11 cellular contexts compared by ENCODE assay signal in genomic region chr5:103375356-103375755, GRCh38.
A peak's percentile ranks its signal among the peaks of the same experiment; 100 is the strongest.
DNase-seq lines count a peak whose midpoint lies in the region; ATAC-seq, FAIRE-seq and TF ChIP-seq lines count a peak whose summit lies in the region.
"Had no signal": no experiment of that assay in that cellular context is flagged by ENCODE, and none has a peak within 500 bp of the region (broad histone marks: within the 10 kb centered on the region; RNA-seq: fewer than 3 reads in every experiment).

No MANE protein-coding gene starts in this region.

- intact Hi-C loops in HCT116 (cut with micrococcal nuclease): no loop called here

- no peak for FAIRE-seq in HTR-8/SVneo (lab: Jason Lieb, UNC)

- no peak for TF ChIP-seq CTCF in AG10803 (conservative IDR thresholded peaks at IDR 0.05; ENCODE audit: low read length)
- TF ChIP-seq CTCF in HCT116 (IDR thresholded peaks at IDR 0.05 in 2 of 3, conservative IDR thresholded peaks at IDR 0.05 in 1 of 3; ENCODE audit: borderline replicate concordance in 1 of 3, insufficient read depth in 1 of 3, low read depth in 2 of 3, low read length in 2 of 3): peak in 2 of 3 experiments; percentile 5 to 28; a peak in 1 of 6 replicates
- peak; percentile 27 for TF ChIP-seq CTCF in RWPE2 (IDR thresholded peaks at IDR 0.05; ENCODE audit: poor library complexity, severe bottlenecking)
- TF ChIP-seq CTCF in fibroblast of villous mesenchyme (IDR thresholded peaks at IDR 0.05; ENCODE audit: insufficient read depth, low read depth, low read length): no peak

- no peaks in the 10 kb centered on the region for H3K9me2 ChIP-seq in HCT116 (ENCODE audit: insufficient read depth)

- ATAC-seq in HCT116 (no peak), RWPE2 (ENCODE audit: low read depth) (peak; percentile 48), HG02970 (IDR thresholded peaks at IDR 0.05; ENCODE audit: low FRiP score, unreplicated experiment) (no peak), HG02938 (IDR thresholded peaks at IDR 0.05; ENCODE audit: unreplicated experiment) (no peak)
- ATAC-seq: stimulated activated naive B cell treated with anti-CD40 and anti-IgM and Interleukin-4, amounts not matched to agents 10 μg/mL and 1 μg/mL and 100 μg/mL, for 72 hours had no signal

- no peak overlapping the region for H3K4me2 ChIP-seq in HCT116 (ENCODE audit: low read length)

- no TSS peak for BruUV-seq in HCT116 (replicated peaks; lab: Mats Ljungman, UMichigan)

- RAD21 ChIA-PET in HCT116 (lab: Charles Lee; ENCODE audit: low non-redundant PET in 1 of 2, low total read pairs in 2 of 2, uncharacterized antibody in 2 of 2, unreplicated experiment in 2 of 2): no interaction called here

- TF ChIP-seq RAD21 in HCT116 (IDR thresholded peaks at IDR 0.05; ENCODE audit: low read depth): no peak

- CTCF ChIA-PET in HCT116 (lab: Charles Lee): interaction anchor here (1.1 kb wide), 1 partner anchor 9 kb away, joined by 3 read pairs; no protein-coding TSS in a partner anchor

- H3K27me3 ChIP-seq in HCT116 (ENCODE audit: insufficient read depth, low read length): no peaks in the 10 kb centered on the region
- H3K27me3 ChIP-seq in RWPE2 (ENCODE audit: insufficient read depth, poor library complexity, severe bottlenecking): no peaks in the 10 kb centered on the region
- H3K27me3 ChIP-seq: BLaER1 treated with 17β-estradiol and CSF1 and Interleukin-3, amounts not matched to agents 10 nM and 100 nM had no signal

- DNase-seq in AG10803 (ENCODE audit: low read depth) (peak; percentile 29), HCT116 (ENCODE audit: low read depth, low spot score) (no peak), RWPE2 (ENCODE audit: low spot score) (no peak), fibroblast of villous mesenchyme (ENCODE audit: low read depth) (peak; percentile 55), NCI-H345 (lab: John Stamatoyannopoulos, UW) (no peak), HTR-8/SVneo (ENCODE audit: insufficient read length, low spot score) (no peak)
- DNase-seq: activated T-cell treated with anti-CD3 and anti-CD28 coated beads, Interleukin-2, amount 50 U/mL, for 48 hours; stimulated activated naive B cell treated with anti-CD40 and anti-IgM and Interleukin-4, amounts not matched to agents 10 μg/mL and 1 μg/mL and 100 μg/mL, for 72 hours had no signal

- TF ChIP-seq POLR2A in HCT116 (IDR thresholded peaks at IDR 0.05; ENCODE audit: borderline replicate concordance, extremely low read depth, insufficient read depth, insufficient read length): no peak

- H3K4me1 ChIP-seq in HCT116 (ENCODE audit: control insufficient read depth in 1 of 2, insufficient read depth in 2 of 2, low read length in 2 of 2): peaks cover 3 to 7% of the 10 kb centered on the region in 2 experiments; a peak in 1 of 4 replicates
- H3K4me1 ChIP-seq in RWPE2 (ENCODE audit: insufficient read depth, poor library complexity, severe bottlenecking): peaks cover 2% of the 10 kb centered on the region

- H3K9ac ChIP-seq in HCT116 (ENCODE audit: low read length): no peak overlapping the region
- H3K9ac ChIP-seq: BLaER1 treated with 17β-estradiol and CSF1 and Interleukin-3, amounts not matched to agents 10 nM and 100 nM had no signal

- H3K9me3 ChIP-seq in HCT116 (ENCODE audit: control insufficient read depth in 1 of 2, insufficient read depth in 1 of 2, low read depth in 1 of 2, low read length in 2 of 2) (no peaks in the 10 kb centered on the region), RWPE2 (ENCODE audit: severe bottlenecking) (no peaks in the 10 kb centered on the region)
- H3K9me3 ChIP-seq: BLaER1 treated with 17β-estradiol and CSF1 and Interleukin-3, amounts not matched to agents 10 nM and 100 nM had no signal

- H3K36me3 ChIP-seq in HCT116 (ENCODE audit: control insufficient read depth in 1 of 2, insufficient read depth in 2 of 2, low read length in 2 of 2) (no peaks in the 10 kb centered on the region), RWPE2 (ENCODE audit: low read depth) (no peaks in the 10 kb centered on the region)
- H3K36me3 ChIP-seq: BLaER1 treated with 17β-estradiol and CSF1 and Interleukin-3, amounts not matched to agents 10 nM and 100 nM had no signal

- H3K27ac ChIP-seq in HCT116 (ENCODE audit: low read depth, low read length) (no peak overlapping the region), RWPE2 (ENCODE audit: poor library complexity, severe bottlenecking) (no peak overlapping the region)
- H3K27ac ChIP-seq: BLaER1 treated with 17β-estradiol and CSF1 and Interleukin-3, amounts not matched to agents 10 nM and 100 nM had no signal

- no peak overlapping the region for H2AFZ ChIP-seq in HCT116 (ENCODE audit: low read depth, low read length, poor library complexity, severe bottlenecking)

- no peaks in the 10 kb centered on the region for H3K79me2 ChIP-seq in HCT116 (ENCODE audit: insufficient read depth, low read length)

- POLR2A ChIA-PET in HCT116 (lab: Charles Lee): no interaction called here

- no peak overlapping the region for H3K4me3 ChIP-seq in AG10803 (ENCODE audit: low read length)
- no peak overlapping the region for H3K4me3 ChIP-seq in HCT116 (replicated peaks in 1 of 2; ENCODE audit: low read depth in 1 of 2, low read length in 2 of 2)
- H3K4me3 ChIP-seq in RWPE2 (ENCODE audit: severe bottlenecking): no peak overlapping the region
- H3K4me3 ChIP-seq in fibroblast of villous mesenchyme (ENCODE audit: low read depth, low read length): no peak overlapping the region
- H3K4me3 ChIP-seq: BLaER1 treated with 17β-estradiol and CSF1 and Interleukin-3, amounts not matched to agents 10 nM and 100 nM had no signal

- H4K20me1 ChIP-seq in HCT116 (ENCODE audit: insufficient read depth): no peaks in the 10 kb centered on the region
- H4K20me1 ChIP-seq: BLaER1 treated with 17β-estradiol and CSF1 and Interleukin-3, amounts not matched to agents 10 nM and 100 nM had no signal

TF ChIP-seq in HCT116, 20 proteins besides CTCF, POLR2A, EP300 and RAD21:
- no peak for TF ChIP-seq EZH2phosphoT487 (IDR thresholded peaks at IDR 0.05; ENCODE audit: borderline replicate concordance)
- no peak for TF ChIP-seq JUND (IDR thresholded peaks at IDR 0.05)
- TF ChIP-seq CEBPB (IDR thresholded peaks at IDR 0.05; ENCODE audit: low read depth): no peak
- TF ChIP-seq FOSL1 (IDR thresholded peaks at IDR 0.05; ENCODE audit: low read depth): no peak
- no peak for TF ChIP-seq POLR2AphosphoS5 (IDR thresholded peaks at IDR 0.05; ENCODE audit: low read depth, low read length)

Comparison
In these comparisons a context has a peak if more than half of its experiments do, and no peak if none do; other contexts are left out.
1. DNase-seq: peak in AG10803 (single experiment) and fibroblast of villous mesenchyme (single experiment); none in HCT116 (single experiment), RWPE2 (single experiment), NCI-H345 (single experiment) and HTR-8/SVneo (single experiment).
2. CTCF ChIP-seq: peak in HCT116 (2 of 3) and RWPE2 (single experiment); none in AG10803 (single experiment) and fibroblast of villous mesenchyme (single experiment).